In genomic region chr17:13306310-13306962, GRCh38 we compare ENCODE assay signal across 8 cellular contexts.
DNase-seq lines count a peak whose midpoint lies in the region; ATAC-seq and TF ChIP-seq lines count a peak whose summit lies in the region.

No MANE protein-coding gene starts in this region.

- peaks cover 15% of the 10 kb centered on the region for H3K4me1 Mint-ChIP-seq in type B pancreatic cell (ENCODE audit: unreplicated experiment)

- RAD21 ChIA-PET in HCT116 (lab: Charles Lee; ENCODE audit: low non-redundant PET in 1 of 2, low total read pairs in 2 of 2, uncharacterized antibody in 2 of 2, unreplicated experiment in 2 of 2) = no interaction called here

- H2AFZ ChIP-seq in HCT116 (ENCODE audit: low read depth, low read length, poor library complexity, severe bottlenecking) = peak overlapping the region; percentile 55

- H3K27ac Mint-ChIP-seq in type B pancreatic cell = no peak overlapping the region

- ATAC-seq in HCT116 = peak; percentile 93
- peak; percentile 70 for ATAC-seq in RWPE2 (ENCODE audit: low read depth)
- ATAC-seq in foreskin keratinocyte = no peak
- ATAC-seq in GM21526 (IDR thresholded peaks at IDR 0.05; ENCODE audit: low FRiP score, unreplicated experiment) = no peak
- no peak for ATAC-seq in GM21360 (IDR thresholded peaks at IDR 0.05; ENCODE audit: unreplicated experiment)
- ATAC-seq in HG02970 (IDR thresholded peaks at IDR 0.05; ENCODE audit: low FRiP score, unreplicated experiment) = no peak

- H3K9me2 ChIP-seq in HCT116 (ENCODE audit: insufficient read depth) = no peaks in the 10 kb centered on the region

- H3K9me3 ChIP-seq in HCT116 (ENCODE audit: control insufficient read depth in 1 of 2, insufficient read depth in 1 of 2, low read depth in 1 of 2, low read length in 2 of 2) (no peaks in the 10 kb centered on the region), RWPE2 (ENCODE audit: severe bottlenecking) (no peaks in the 10 kb centered on the region)

- H3K27me3 ChIP-seq in HCT116 (ENCODE audit: insufficient read depth, low read length) = no peaks in the 10 kb centered on the region
- H3K27me3 ChIP-seq in RWPE2 (ENCODE audit: insufficient read depth, poor library complexity, severe bottlenecking) = no peaks in the 10 kb centered on the region
- H3K27me3 ChIP-seq in foreskin keratinocyte = no peaks in the 10 kb centered on the region

- no peak for TF ChIP-seq POLR2A in HCT116 (IDR thresholded peaks at IDR 0.05; ENCODE audit: borderline replicate concordance, extremely low read depth, insufficient read depth, insufficient read length)

- H4K20me1 ChIP-seq in HCT116 (ENCODE audit: insufficient read depth) = no peaks in the 10 kb centered on the region

- H3K27ac ChIP-seq in HCT116 (ENCODE audit: low read depth, low read length) (no peak overlapping the region), RWPE2 (ENCODE audit: poor library complexity, severe bottlenecking) (no peak overlapping the region), foreskin keratinocyte (no peak overlapping the region)

- TF ChIP-seq CTCF in AG04449 (IDR thresholded peaks at IDR 0.05; ENCODE audit: insufficient read depth, low read length, missing control alignments) = peak; percentile 30
- peak; percentile 29 to 85 (median 78); a peak in 5 of 6 replicates for TF ChIP-seq CTCF in HCT116 (IDR thresholded peaks at IDR 0.05 in 2 of 3, conservative IDR thresholded peaks at IDR 0.05 in 1 of 3; ENCODE audit: borderline replicate concordance in 1 of 3, insufficient read depth in 1 of 3, low read depth in 2 of 3, low read length in 2 of 3)
- peak; percentile 60 for TF ChIP-seq CTCF in RWPE2 (IDR thresholded peaks at IDR 0.05; ENCODE audit: poor library complexity, severe bottlenecking)
- TF ChIP-seq CTCF in foreskin keratinocyte (conservative IDR thresholded peaks at IDR 0.05) = peak; percentile 46
- TF ChIP-seq CTCF in type B pancreatic cell (conservative IDR thresholded peaks at IDR 0.05) = peak; percentile 74

- no TSS peak for BruUV-seq in HCT116 (replicated peaks; lab: Mats Ljungman, UMichigan)

- no peak overlapping the region for H3K9ac ChIP-seq in HCT116 (ENCODE audit: low read length)

- no peak overlapping the region for H3K4me3 Mint-ChIP-seq in type B pancreatic cell

- POLR2A ChIA-PET in AG04449 (lab: Yijun Ruan, JAX) (no interaction called here), HCT116 (lab: Charles Lee) (no interaction called here)

- H3K36me3 ChIP-seq in HCT116 (ENCODE audit: control insufficient read depth in 1 of 2, insufficient read depth in 2 of 2, low read length in 2 of 2) = no peaks in the 10 kb centered on the region
- H3K36me3 ChIP-seq in RWPE2 (ENCODE audit: low read depth) = no peaks in the 10 kb centered on the region

- 0 out of 2 replicates have a peak overlapping the region, but pooled peaks have one; percentile 19 for H3K4me2 ChIP-seq in HCT116 (ENCODE audit: low read length)

- no peak overlapping the region for H3K4me3 ChIP-seq in AG04449 (ENCODE audit: low read depth, low read length)
- H3K4me3 ChIP-seq in HCT116 (replicated peaks in 1 of 2; ENCODE audit: low read depth in 1 of 2, low read length in 2 of 2) = no peak overlapping the region
- no peak overlapping the region for H3K4me3 ChIP-seq in RWPE2 (ENCODE audit: severe bottlenecking)

- H3K36me3 Mint-ChIP-seq in type B pancreatic cell = no peaks in the 10 kb centered on the region

- H3K79me2 ChIP-seq in HCT116 (ENCODE audit: insufficient read depth, low read length) = no peaks in the 10 kb centered on the region

- DNase-seq in AG04449 (ENCODE audit: low read depth, low spot score) (peak; percentile 14), HCT116 (ENCODE audit: low read depth, low spot score) (peak; percentile 81), RWPE2 (ENCODE audit: low spot score) (no peak), foreskin keratinocyte (peak in 1 of 2 donors; percentile 2), type B pancreatic cell (ENCODE audit: extremely low spot score, unreplicated experiment) (no peak)

- H3K4me1 ChIP-seq in HCT116 (ENCODE audit: control insufficient read depth in 1 of 2, insufficient read depth in 2 of 2, low read length in 2 of 2) (0 out of 4 replicates have a peak, but pooled peaks cover 0 to 3% of the 10 kb centered on the region in 2 experiments), RWPE2 (ENCODE audit: insufficient read depth, poor library complexity, severe bottlenecking) (no peaks in the 10 kb centered on the region), foreskin keratinocyte (no peaks in the 10 kb centered on the region)

- CTCF ChIA-PET in AG04449 (lab: Yijun Ruan, JAX) (interaction anchor here (0.6 to 1.9 kb wide), 4 partner anchors 15 to 276 kb away, joined by 3 to 5 read pairs (median 4); no protein-coding TSS in a partner anchor), HCT116 (lab: Charles Lee) (no interaction called here)

- intact Hi-C loops in HCT116 (cut with micrococcal nuclease) = loop anchor here (2.0 kb wide), 1 partner anchor 1620 kb away; no protein-coding TSS in a partner anchor

- H3K9me3 Mint-ChIP-seq in type B pancreatic cell = peaks cover 16% of the 10 kb centered on the region

- no peaks in the 10 kb centered on the region for H3K27me3 Mint-ChIP-seq in type B pancreatic cell

- peak; percentile 63 for TF ChIP-seq RAD21 in HCT116 (IDR thresholded peaks at IDR 0.05; ENCODE audit: low read depth)

TF ChIP-seq in HCT116, 20 proteins besides CTCF, POLR2A, EP300 and RAD21:
- TF ChIP-seq CEBPB (IDR thresholded peaks at IDR 0.05; ENCODE audit: low read depth) = peak; percentile 55; the same call in 1 of the 2 replicates
- TF ChIP-seq JUND (IDR thresholded peaks at IDR 0.05) = peak; percentile 24; the same call in 1 of the 2 replicates
- TF ChIP-seq, protein P1, sequence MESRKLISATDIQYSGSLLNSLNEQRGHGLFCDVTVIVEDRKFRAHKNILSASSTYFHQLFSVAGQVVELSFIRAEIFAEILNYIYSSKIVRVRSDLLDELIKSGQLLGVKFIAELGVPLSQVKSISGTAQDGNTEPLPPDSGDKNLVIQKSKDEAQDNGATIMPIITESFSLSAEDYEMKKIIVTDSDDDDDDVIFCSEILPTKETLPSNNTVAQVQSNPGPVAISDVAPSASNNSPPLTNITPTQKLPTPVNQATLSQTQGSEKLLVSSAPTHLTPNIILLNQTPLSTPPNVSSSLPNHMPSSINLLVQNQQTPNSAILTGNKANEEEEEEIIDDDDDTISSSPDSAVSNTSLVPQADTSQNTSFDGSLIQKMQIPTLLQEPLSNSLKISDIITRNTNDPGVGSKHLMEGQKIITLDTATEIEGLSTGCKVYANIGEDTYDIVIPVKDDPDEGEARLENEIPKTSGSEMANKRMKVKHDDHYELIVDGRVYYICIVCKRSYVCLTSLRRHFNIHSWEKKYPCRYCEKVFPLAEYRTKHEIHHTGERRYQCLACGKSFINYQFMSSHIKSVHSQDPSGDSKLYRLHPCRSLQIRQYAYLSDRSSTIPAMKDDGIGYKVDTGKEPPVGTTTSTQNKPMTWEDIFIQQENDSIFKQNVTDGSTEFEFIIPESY (IDR thresholded peaks at IDR 0.05; ENCODE audit: extremely low read depth, insufficient replicate concordance, low read length) = no peak
- peak; percentile 27; the same call in 1 of the 2 replicates for TF ChIP-seq FOSL1 (IDR thresholded peaks at IDR 0.05; ENCODE audit: low read depth)
- 0 out of 2 replicates have a peak, but pooled peaks have one; percentile 49 for TF ChIP-seq CBX3 (IDR thresholded peaks at IDR 0.05; ENCODE audit: low read depth)
TF ChIP-seq in HCT116: peak in this region for 4.

Comparison
In these comparisons a context has a peak if more than half of its experiments do, and no peak if none do; other contexts are left out.
1. DNase-seq: peak in AG04449 (single experiment) and HCT116 (single experiment); none in RWPE2 (single experiment) and type B pancreatic cell (single experiment).
2. ATAC-seq: peak in HCT116 (single experiment) and RWPE2 (single experiment); none in foreskin keratinocyte (single experiment), GM21526 (single experiment), GM21360 (single experiment) and HG02970 (single experiment).
3. Peak in every context shown above with its lines, with median percentiles within 50 percentile points of each other: CTCF ChIP-seq.